8 cellular contexts compared by ENCODE assay signal in genomic region chr4:108060164-108060563, GRCh38.
A peak's percentile ranks its signal among the peaks of the same experiment; 100 is the strongest.
DNase-seq lines count a peak whose midpoint lies in the region; ATAC-seq and TF ChIP-seq lines count a peak whose summit lies in the region.

No MANE protein-coding gene starts in this region.

- TF ChIP-seq CTCF in GM23338 (conservative IDR thresholded peaks at IDR 0.05; ENCODE audit: low read depth in 2 of 2) = peak; percentile 61 to 68

- no peak overlapping the region for H3K4me3 Mint-ChIP-seq in GM23338
- no peak overlapping the region for H3K4me3 Mint-ChIP-seq in T-helper 17 cell
- H3K4me3 Mint-ChIP-seq in stimulated activated naive CD8-positive, alpha-beta T cell treated with anti-CD3 and anti-CD28 coated beads, Interleukin-15, amount 100 ng/mL, for 72 hours = no peak overlapping the region

- no peaks in the 10 kb centered on the region for H3K27me3 ChIP-seq in GM23338 (ENCODE audit: insufficient read depth)

- no peak overlapping the region for H3K4me2 ChIP-seq in GM23338

- H3K27ac Mint-ChIP-seq in GM23338 (no peak overlapping the region), T-helper 17 cell (peak overlapping the region; percentile 24)
- no peak overlapping the region for H3K27ac Mint-ChIP-seq in stimulated activated naive CD8-positive, alpha-beta T cell treated with anti-CD3 and anti-CD28 coated beads, Interleukin-15, amount 100 ng/mL, for 72 hours

- no peak overlapping the region for H3K27ac ChIP-seq in GM23338 (ENCODE audit: low read depth)

- no peaks in the 10 kb centered on the region for H3K9me3 Mint-ChIP-seq in GM23338
- no peaks in the 10 kb centered on the region for H3K9me3 Mint-ChIP-seq in stimulated activated naive CD8-positive, alpha-beta T cell treated with anti-CD3 and anti-CD28 coated beads, Interleukin-15, amount 100 ng/mL, for 72 hours

- no peaks in the 10 kb centered on the region for H4K20me1 ChIP-seq in GM23338 (replicated peaks; ENCODE audit: insufficient read depth)

- DNase-seq in AG08395 (ENCODE audit: low spot score) (peak; percentile 39), GM23338 (ENCODE audit: low spot score) (peak; percentile 64), T-helper 17 cell (no peak), glomerular visceral epithelial cell (ENCODE audit: extremely low spot score) (peak; percentile 45), ecto neural progenitor cell (ENCODE audit: low spot score) (no peak), NCI-H2107 (lab: John Stamatoyannopoulos, UW) (no peak)
- no peak for DNase-seq in stimulated activated naive CD8-positive, alpha-beta T cell treated with anti-CD3 and anti-CD28 coated beads, Interleukin-15, amount 100 ng/mL, for 72 hours

- H3K27me3 Mint-ChIP-seq in GM23338 (ENCODE audit: insufficient read depth, low read depth, poor library complexity) (no peaks in the 10 kb centered on the region), T-helper 17 cell (no peaks in the 10 kb centered on the region)
- H3K27me3 Mint-ChIP-seq in stimulated activated naive CD8-positive, alpha-beta T cell treated with anti-CD3 and anti-CD28 coated beads, Interleukin-15, amount 100 ng/mL, for 72 hours = no peaks in the 10 kb centered on the region

- H3K9me3 ChIP-seq in T-helper 17 cell (ENCODE audit: control insufficient read depth, low read length, poor library complexity, severe bottlenecking) = no peaks in the 10 kb centered on the region

- H3F3A ChIP-seq in GM23338 (replicated peaks; ENCODE audit: low read depth) = no peaks in the 10 kb centered on the region

- H3K79me2 ChIP-seq in GM23338 (replicated peaks; ENCODE audit: insufficient read depth) = no peaks in the 10 kb centered on the region

- ATAC-seq in GM23338 (peak; percentile 80), T-helper 17 cell (no peak), GM21786 (IDR thresholded peaks at IDR 0.05; ENCODE audit: unreplicated experiment) (no peak)
- peak; percentile 43 for ATAC-seq in stimulated activated naive CD8-positive, alpha-beta T cell treated with anti-CD3 and anti-CD28 coated beads, Interleukin-15, amount 100 ng/mL, for 72 hours

- H2AFZ ChIP-seq in GM23338 = no peak overlapping the region

- H3K36me3 Mint-ChIP-seq in GM23338 (ENCODE audit: low read depth) = no peaks in the 10 kb centered on the region
- H3K36me3 Mint-ChIP-seq in T-helper 17 cell (ENCODE audit: low read depth) = peaks cover 11% of the 10 kb centered on the region

- H3K9me2 ChIP-seq in GM23338 (ENCODE audit: insufficient read depth) = no peaks in the 10 kb centered on the region

- H3K36me3 ChIP-seq in GM23338 (ENCODE audit: insufficient read depth) = no peaks in the 10 kb centered on the region

- no peak overlapping the region for H3K4me3 ChIP-seq in GM23338

- no peaks in the 10 kb centered on the region for H3K4me1 ChIP-seq in GM23338 (ENCODE audit: insufficient read depth)

- H3K4me1 Mint-ChIP-seq in GM23338 (peaks cover 9% of the 10 kb centered on the region; the same call in 2 of the 3 replicates), T-helper 17 cell (peaks cover 31% of the 10 kb centered on the region)
- peaks cover 90% of the 10 kb centered on the region for H3K4me1 Mint-ChIP-seq in stimulated activated naive CD8-positive, alpha-beta T cell treated with anti-CD3 and anti-CD28 coated beads, Interleukin-15, amount 100 ng/mL, for 72 hours

TF ChIP-seq in GM23338, 12 proteins besides CTCF, POLR2A, EP300 and RAD21:
- TF ChIP-seq ETS1 (IDR thresholded peaks at IDR 0.05) (no peak), NANOG (IDR thresholded peaks at IDR 0.05; ENCODE audit: borderline replicate concordance) (no peak), EZH2phosphoT487 (IDR thresholded peaks at IDR 0.05; ENCODE audit: unreplicated experiment) (no peak), EZH2 (IDR thresholded peaks at IDR 0.05; ENCODE audit: low read depth, unreplicated experiment) (no peak), POLR2AphosphoS5 (IDR thresholded peaks at IDR 0.05; ENCODE audit: low read depth) (no peak), CREB1 (CRISPR knock-in tag; IDR thresholded peaks at IDR 0.05; ENCODE audit: low read depth) (no peak), ZNF331 (CRISPR knock-in tag; IDR thresholded peaks at IDR 0.05; ENCODE audit: low read depth) (no peak), ZNF114 (CRISPR knock-in tag; IDR thresholded peaks at IDR 0.05) (no peak), STAT1 (IDR thresholded peaks at IDR 0.05; ENCODE audit: unreplicated experiment) (no peak), REST (IDR thresholded peaks at IDR 0.05; ENCODE audit: unreplicated experiment) (no peak)

Comparison
In these comparisons a context has a peak if more than half of its experiments do, and no peak if none do; other contexts are left out.
1. DNase-seq: peak in AG08395 (single experiment), GM23338 (single experiment) and glomerular visceral epithelial cell (single experiment); none in T-helper 17 cell (0 of 3), stimulated activated naive CD8-positive, alpha-beta T cell treated with anti-CD3 and anti-CD28 coated beads, Interleukin-15, amount 100 ng/mL, for 72 hours (0 of 2), ecto neural progenitor cell (single experiment) and NCI-H2107 (single experiment).
2. ATAC-seq: peak in GM23338 (single experiment) and stimulated activated naive CD8-positive, alpha-beta T cell treated with anti-CD3 and anti-CD28 coated beads, Interleukin-15, amount 100 ng/mL, for 72 hours (single experiment); none in T-helper 17 cell (single experiment) and GM21786 (single experiment).